1 cellular context compared by ENCODE assay signal in genomic region chrX:110000854-110001701, GRCh38.
TF ChIP-seq lines count a peak whose summit lies in the region.

No MANE protein-coding gene starts in this region.

TF ChIP-seq in K562, 482 proteins besides CTCF, POLR2A, EP300 and RAD21 (continued from another document and continues in another):
- TF ChIP-seq CUX1 (CRISPR knock-in tag; IDR thresholded peaks at IDR 0.05) (peak; percentile 98), PTTG1 (tag; IDR thresholded peaks at IDR 0.05; ENCODE audit: low read depth) (peak; percentile 98), PHTF2 (CRISPR knock-in tag; IDR thresholded peaks at IDR 0.05) (peak; percentile 93), CHD1 (IDR thresholded peaks at IDR 0.05; ENCODE audit: low read length) (no peak), SMARCB1 (IDR thresholded peaks at IDR 0.05; ENCODE audit: insufficient read length, low read depth) (no peak), ARID1B (IDR thresholded peaks at IDR 0.05) (no peak; the same call in 1 of the 2 replicates), ZNF780A (CRISPR knock-in tag; IDR thresholded peaks at IDR 0.05) (no peak), ZBTB17 (CRISPR knock-in tag; IDR thresholded peaks at IDR 0.05) (peak; percentile 96), CXXC5 (CRISPR knock-in tag; IDR thresholded peaks at IDR 0.05) (peak; percentile 97), ATF2 (CRISPR knock-in tag; IDR thresholded peaks at IDR 0.05) (no peak), FOXA3 (CRISPR knock-in tag; conservative IDR thresholded peaks at IDR 0.05 in 1 of 2, IDR thresholded peaks at IDR 0.05 in 1 of 2) (peak in 1 of 2 experiments; percentile 45; a peak in 1 of 4 replicates), NR2C2 (CRISPR knock-in tag; IDR thresholded peaks at IDR 0.05) (no peak), NR2C2 (tag; IDR thresholded peaks at IDR 0.05) (peak; percentile 81), HDAC6 (IDR thresholded peaks at IDR 0.05; ENCODE audit: low read depth, low read length) (no peak), U2AF1 (optimal IDR thresholded peaks at IDR 0.05; ENCODE audit: low read depth, low read length) (no peak), DNMT1 (IDR thresholded peaks at IDR 0.05) (no peak), E2F5 (CRISPR knock-in tag; IDR thresholded peaks at IDR 0.05) (no peak), FOXM1 (IDR thresholded peaks at IDR 0.05; ENCODE audit: low read depth) (no peak), FOXM1 (CRISPR knock-in tag; IDR thresholded peaks at IDR 0.05; ENCODE audit: low read depth) (no peak), MBD2 (IDR thresholded peaks at IDR 0.05; ENCODE audit: borderline replicate concordance, low read depth) (no peak), CBX8 (IDR thresholded peaks at IDR 0.05; ENCODE audit: borderline replicate concordance, extremely low read depth, low read depth, low read length, poor library complexity, severe bottlenecking) (no peak), ZNF124 (CRISPR knock-in tag; IDR thresholded peaks at IDR 0.05) (no peak), ZNF609 (CRISPR knock-in tag; IDR thresholded peaks at IDR 0.05; ENCODE audit: borderline replicate concordance) (no peak), THRAP3 (IDR thresholded peaks at IDR 0.05; ENCODE audit: borderline replicate concordance) (no peak), ZNF146 (CRISPR knock-in tag; IDR thresholded peaks at IDR 0.05; ENCODE audit: unreplicated experiment) (no peak), MAX (CRISPR knock-in tag; IDR thresholded peaks at IDR 0.05) (no peak), SREBF2 (CRISPR knock-in tag; IDR thresholded peaks at IDR 0.05) (no peak), NR2F6 (CRISPR knock-in tag; IDR thresholded peaks at IDR 0.05) (peak; percentile 95), KDM1A (IDR thresholded peaks at IDR 0.05) (no peak), RAD51 (IDR thresholded peaks at IDR 0.05; ENCODE audit: borderline replicate concordance, low read depth) (no peak), CREBBP (IDR thresholded peaks at IDR 0.05; ENCODE audit: low read depth, low read length) (no peak), ZNF274 (IDR thresholded peaks at IDR 0.05; ENCODE audit: borderline replicate concordance, low read depth, low read length) (no peak), DIDO1 (tag; IDR thresholded peaks at IDR 0.05; ENCODE audit: low read depth) (peak; percentile 91), EP400 (IDR thresholded peaks at IDR 0.05) (no peak), E2F6 (IDR thresholded peaks at IDR 0.05; ENCODE audit: borderline replicate concordance in 1 of 2, extremely low read depth in 1 of 2, insufficient read depth in 1 of 2, insufficient read length in 1 of 2, low read depth in 1 of 2, low read length in 1 of 2, poor library complexity in 1 of 2, severe bottlenecking in 1 of 2) (no peak), TSHZ1 (CRISPR knock-in tag; IDR thresholded peaks at IDR 0.05) (peak; percentile 98), CCAR2 (IDR thresholded peaks at IDR 0.05; ENCODE audit: low read depth, low read length) (no peak), NR3C1 (CRISPR knock-in tag; IDR thresholded peaks at IDR 0.05) (no peak), MTA3 (IDR thresholded peaks at IDR 0.05; ENCODE audit: borderline replicate concordance) (no peak; the same call in 1 of the 2 replicates), CC2D1A (IDR thresholded peaks at IDR 0.05) (no peak), ESRRB (CRISPR knock-in tag; IDR thresholded peaks at IDR 0.05; ENCODE audit: borderline replicate concordance) (peak; percentile 88; the same call in 1 of the 2 replicates), NRF1 (conservative IDR thresholded peaks at IDR 0.05 in 1 of 2, IDR thresholded peaks at IDR 0.05 in 1 of 2) (no peak), CLOCK (CRISPR knock-in tag; IDR thresholded peaks at IDR 0.05; ENCODE audit: borderline replicate concordance) (peak; percentile 83), HIVEP1 (CRISPR knock-in tag; IDR thresholded peaks at IDR 0.05) (peak; percentile 98)
